ENCODE assay signal across 11 cellular contexts in genomic region chr17:48617515-48618365, GRCh38. TPM values are rescaled to one million over a fixed set of nuclear protein-coding genes. Genes with fewer than 3 reads are reported as not detected.
DNase-seq lines count a peak whose midpoint lies in the region; ATAC-seq and TF ChIP-seq lines count a peak whose summit lies in the region.
"Had no signal": no experiment of that assay in that cellular context is flagged by ENCODE, and none has a peak within 500 bp of the region (broad histone marks: within the 10 kb centered on the region; RNA-seq: fewer than 3 reads in every experiment).

No MANE protein-coding gene starts in this region.

- CTCF ChIA-PET in HEK293 (lab: Yijun Ruan, JAX): interaction anchor here (0.5 to 5.7 kb wide), 31 partner anchors 8 to 592 kb away, joined by 3 to 86 read pairs (median 4); partner anchors contain the start of gene HOXB5
- CTCF ChIA-PET in A673 (lab: Charles Lee): interaction anchor here (0.7 to 1.2 kb wide), 4 partner anchors 16 to 425 kb away, joined by 3 to 9 read pairs (median 3); no protein-coding TSS in a partner anchor

- peak; percentile 39 for DNase-seq in A172 (ENCODE audit: low spot score)
- DNase-seq in astrocyte of the spinal cord (ENCODE audit: low read depth, low spot score): peak; percentile 24
- peak in 2 of 3 donors; percentile 57 to 71 for DNase-seq in mucosa of descending colon
- no peak for DNase-seq in T1000 (lab: John Stamatoyannopoulos, UW)
- DNase-seq in A673 (ENCODE audit: low spot score): no peak
- DNase-seq in testis: no peak
- no peak for DNase-seq in DMS79 (lab: John Stamatoyannopoulos, UW)

- TF ChIP-seq POLR2A in testis (IDR thresholded peaks at IDR 0.05): no peak

- no peak overlapping the region for H3K4me3 ChIP-seq in HEK293 (ENCODE audit: low read depth, low read length)
- peak overlapping the region; percentile 74 for H3K4me3 ChIP-seq in astrocyte of the spinal cord (ENCODE audit: low read depth, low read length)
- no peak overlapping the region for H3K4me3 ChIP-seq in mucosa of descending colon
- H3K4me3 ChIP-seq in A673 (ENCODE audit: low read depth, low read length, poor library complexity, severe bottlenecking): no peak overlapping the region
- no peak overlapping the region for H3K4me3 ChIP-seq in testis
- H3K4me3 ChIP-seq: BLaER1 treated with 17β-estradiol and CSF1 and Interleukin-3, amounts not matched to agents 10 nM and 100 nM; left ventricle myocardium inferior had no signal

- POLR2A ChIA-PET in HEK293 (lab: Yijun Ruan, JAX) (interaction anchor here (1.3 kb wide), 1 partner anchor 8 kb away, joined by 4 read pairs; no protein-coding TSS in a partner anchor), A673 (lab: Charles Lee; ENCODE audit: low non-redundant PET) (no interaction called here)

- H3K27ac ChIP-seq in HEK293 (ENCODE audit: extremely low read depth, low read depth, low read length) (no peak overlapping the region; the same call in 1 of the 2 replicates), A673 (ENCODE audit: low read depth, low read length, poor library complexity, severe bottlenecking) (no peak overlapping the region), testis (no peak overlapping the region)
- H3K27ac ChIP-seq: BLaER1 treated with 17β-estradiol and CSF1 and Interleukin-3, amounts not matched to agents 10 nM and 100 nM; left ventricle myocardium inferior had no signal

- H3K9me3 ChIP-seq in HEK293 (ENCODE audit: control insufficient read depth, insufficient read depth, low read depth, low read length) (no peaks in the 10 kb centered on the region), mucosa of descending colon (no peaks in the 10 kb centered on the region), A673 (ENCODE audit: low read depth, low read length, poor library complexity, severe bottlenecking) (no peaks in the 10 kb centered on the region), testis (no peaks in the 10 kb centered on the region)
- H3K9me3 ChIP-seq: BLaER1 treated with 17β-estradiol and CSF1 and Interleukin-3, amounts not matched to agents 10 nM and 100 nM; left ventricle myocardium inferior had no signal

- BruUV-seq in A673 (replicated peaks; lab: Mats Ljungman, UMichigan): no TSS peak

- no peak for TF ChIP-seq CTCF in HEK293 (tag by site-specific recombination; IDR thresholded peaks at IDR 0.05)
- TF ChIP-seq CTCF in astrocyte of the spinal cord (IDR thresholded peaks at IDR 0.05; ENCODE audit: low read depth, low read length): no peak
- TF ChIP-seq CTCF in mucosa of descending colon (IDR thresholded peaks at IDR 0.05): no peak
- no peak for TF ChIP-seq CTCF in A673 (conservative IDR thresholded peaks at IDR 0.05; ENCODE audit: low read depth, low read length)
- no peak for TF ChIP-seq CTCF in testis (IDR thresholded peaks at IDR 0.05)

- H3K27me3 ChIP-seq in A673 (replicated peaks; ENCODE audit: insufficient read depth, low read depth, low read length, poor library complexity) (no peaks in the 10 kb centered on the region), testis (peaks cover 9% of the 10 kb centered on the region)

- intact Hi-C loops in mucosa of descending colon (cut with DNase I, micrococcal nuclease) (loop anchor here in 1 of 2 donors (5.0 kb wide), 1 partner anchor 280 kb away; no protein-coding TSS in a partner anchor), A673 (cut with micrococcal nuclease; ENCODE audit: unreplicated experiment) (loop anchor here (1.0 to 5.0 kb wide), 6 partner anchors 280 to 593 kb away; no protein-coding TSS in a partner anchor), testis (cut with DNase I; ENCODE audit: low total_unique reads) (no loop called here)

- in situ Hi-C loops in astrocyte of the spinal cord (cut with HindIII; ENCODE audit: low sequenced_read_pairs): no loop called here

- ATAC-seq in mucosa of descending colon: no peak

- 7 to 9% methylated on average over 22 to 42 of the region's 46 CpGs for WGBS in testis, 2 donors

- H3K36me3 ChIP-seq in HEK293 (ENCODE audit: control insufficient read depth in 2 of 2, insufficient read depth in 1 of 2, low read length in 2 of 2) (peaks cover 0 to 15% of the 10 kb centered on the region in 2 experiments; a peak in 1 of 3 replicates), mucosa of descending colon (ENCODE audit: low read depth) (no peaks in the 10 kb centered on the region), A673 (ENCODE audit: insufficient read depth, low read length, poor library complexity, severe bottlenecking) (no peaks in the 10 kb centered on the region), testis (ENCODE audit: low read depth, missing control alignments) (no peaks in the 10 kb centered on the region)
- H3K36me3 ChIP-seq: BLaER1 treated with 17β-estradiol and CSF1 and Interleukin-3, amounts not matched to agents 10 nM and 100 nM; left ventricle myocardium inferior had no signal

- H3K4me1 ChIP-seq in HEK293 (ENCODE audit: control insufficient read depth, insufficient read depth, low read length): peaks cover 48% of the 10 kb centered on the region
- H3K4me1 ChIP-seq in mucosa of descending colon (ENCODE audit: low read depth): peaks cover 47% of the 10 kb centered on the region
- peaks cover 17% of the 10 kb centered on the region for H3K4me1 ChIP-seq in A673 (ENCODE audit: insufficient read depth, low read length, poor library complexity, severe bottlenecking)
- peaks cover under 1% of the 10 kb centered on the region for H3K4me1 ChIP-seq in testis

TF ChIP-seq in HEK293, 187 proteins besides CTCF, POLR2A, EP300 and RAD21:
- TF ChIP-seq ZNF654 (tag by site-specific recombination; IDR thresholded peaks at IDR 0.05; ENCODE audit: low read depth) (peak; percentile 13; the same call in 1 of the 2 replicates), ELK4 (IDR thresholded peaks at IDR 0.05; ENCODE audit: borderline replicate concordance, low read depth, low read length) (no peak), SETDB1 (IDR thresholded peaks at IDR 0.05; ENCODE audit: insufficient read length, low read length) (no peak), ZBTB1 (tag by site-specific recombination; IDR thresholded peaks at IDR 0.05) (no peak)
- TF ChIP-seq, protein P1, sequence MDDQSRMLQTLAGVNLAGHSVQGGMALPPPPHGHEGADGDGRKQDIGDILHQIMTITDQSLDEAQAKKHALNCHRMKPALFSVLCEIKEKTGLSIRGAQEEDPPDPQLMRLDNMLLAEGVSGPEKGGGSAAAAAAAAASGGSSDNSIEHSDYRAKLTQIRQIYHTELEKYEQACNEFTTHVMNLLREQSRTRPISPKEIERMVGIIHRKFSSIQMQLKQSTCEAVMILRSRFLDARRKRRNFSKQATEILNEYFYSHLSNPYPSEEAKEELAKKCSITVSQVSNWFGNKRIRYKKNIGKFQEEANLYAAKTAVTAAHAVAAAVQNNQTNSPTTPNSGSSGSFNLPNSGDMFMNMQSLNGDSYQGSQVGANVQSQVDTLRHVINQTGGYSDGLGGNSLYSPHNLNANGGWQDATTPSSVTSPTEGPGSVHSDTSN (CRISPR knock-in tag; IDR thresholded peaks at IDR 0.05): no peak

RNA-seq across cellular contexts. Expression of gene HOXB8, which starts 2.6 kb away (rescaled TPM):
- 34.8 and 56.0 TPM in 2 replicates for total RNA-seq in A172 (2014; rRNA removed; shearing (Covaris generic))
- total RNA-seq in mucosa of descending colon (1 to 10 TPM; 4.2 to 7.5 (median 5.6) TPM), A673 (2021) (13.1 and 16.3 TPM in 2 replicates), testis (1 to 10 TPM; 2.0 to 2.7 TPM)
- polyA plus RNA-seq in testis (ENCODE audit: insufficient read depth, low read depth, low replicate concordance): 1.2 TPM
- total RNA-seq: left ventricle myocardium inferior had no signal

RNA-seq across cellular contexts. Expression of gene HOXB7, which starts 6.9 kb away (rescaled TPM):
- 22.4 and 24.7 TPM in 2 replicates for total RNA-seq in A172 (2014; rRNA removed; shearing (Covaris generic))
- total RNA-seq in mucosa of descending colon (10 to 100 TPM; 10.9 to 29.1 (median 22.4) TPM), A673 (2021) (32.2 and 37.9 TPM in 2 replicates), testis (1 to 10 TPM; 2.8 to 3.2 TPM)
- 4.4 TPM for polyA plus RNA-seq in testis (ENCODE audit: insufficient read depth, low read depth, low replicate concordance)

RNA-seq across cellular contexts. Expression of gene HOXB9, which starts 8.4 kb away (rescaled TPM):
- total RNA-seq in A172 (2014; rRNA removed; shearing (Covaris generic)): 6.2 and 8.3 TPM in 2 replicates
- total RNA-seq in mucosa of descending colon (10 to 100 TPM; 40.1 to 78.4 (median 41.5) TPM), A673 (2021) (8.2 and 14.6 TPM in 2 replicates), testis (under 1 TPM; 0.31 to 0.94 TPM)
- polyA plus RNA-seq in testis (ENCODE audit: insufficient read depth, low read depth, low replicate concordance): 0.76 TPM
- total RNA-seq: left ventricle myocardium inferior had no signal

RNA-seq across cellular contexts. Expression of gene HOXB6, which starts 13.0 kb away (rescaled TPM):
- total RNA-seq in A172 (2014; rRNA removed; shearing (Covaris generic)): 40.2 and 58.7 TPM in 2 replicates
- 10 to 100 TPM; 41.3 to 68.8 (median 50.9) TPM for total RNA-seq in mucosa of descending colon
- 19.8 and 27.6 TPM in 2 replicates for total RNA-seq in A673 (2021)
- 1 to 10 TPM; 2.0 to 4.3 TPM for total RNA-seq in testis
- 3.0 TPM for polyA plus RNA-seq in testis (ENCODE audit: insufficient read depth, low read depth, low replicate concordance)

RNA-seq across cellular contexts. Expression of gene HOXB5, which starts 24.2 kb away (rescaled TPM):
- 2.0 and 2.4 TPM in 2 replicates for total RNA-seq in A172 (2014; rRNA removed; shearing (Covaris generic))
- total RNA-seq in mucosa of descending colon: 10 to 100 TPM; 16.2 to 29.3 (median 19.9) TPM
- 5.9 and 6.4 TPM in 2 replicates for total RNA-seq in A673 (2021)
- under 1 TPM; 0.50 to 0.71 TPM for total RNA-seq in testis
- 1.7 TPM for polyA plus RNA-seq in testis (ENCODE audit: insufficient read depth, low read depth, low replicate concordance)
- total RNA-seq: G401, left ventricle myocardium inferior had no signal

Comparison
In these comparisons a context has a peak if more than half of its experiments do, and no peak if none do; other contexts are left out.
1. DNase-seq: peak in A172 (single experiment), astrocyte of the spinal cord (single experiment) and mucosa of descending colon (2 of 3); none in T1000 (single experiment), A673 (single experiment), testis (single experiment) and DMS79 (single experiment).